Comparison of ENCODE assay signal across 25 cellular contexts in genomic region chr9:12231832-12232231, GRCh38.
"Had no signal": no experiment of that assay in that cellular context is flagged by ENCODE, and none has a peak within 500 bp of the region (broad histone marks: within the 10 kb centered on the region; RNA-seq: fewer than 3 reads in every experiment).

No MANE protein-coding gene starts in this region.

- H3K4me1 ChIP-seq: neural progenitor cell, pancreas, prostate gland, right atrium auricular region, right lobe of liver, sigmoid colon, stomach, thyroid gland, tibial nerve, upper lobe of left lung, vagina had no signal

- H3K4me3 ChIP-seq: neural progenitor cell, pancreas, prostate gland, right atrium auricular region, right lobe of liver, sigmoid colon, stomach, thoracic aorta, thyroid gland, tibial nerve, upper lobe of left lung, vagina had no signal

- H3K4me2 ChIP-seq: neural progenitor cell had no signal

- FAIRE-seq: pancreas, small intestine, urothelium cell line had no signal

- H3K36me3 ChIP-seq: neural progenitor cell, pancreas, prostate gland, right atrium auricular region, right lobe of liver, sigmoid colon, stomach, thoracic aorta, thyroid gland, tibial nerve, upper lobe of left lung, vagina had no signal

- DNase-seq: natural killer cell; occipital lobe; pancreas; retina; right lobe of liver; sigmoid colon; small intestine; stimulated activated CD4-positive, alpha-beta T cell treated with anti-CD3 and anti-CD28 coated beads, Interleukin-15, amount 100 ng/mL, for 24 hours; stimulated activated CD4-positive, alpha-beta T cell treated with anti-CD3 and anti-CD28 coated beads, Interleukin-2, amount 100 ng/mL, for 24 hours; stimulated activated CD4-positive, alpha-beta T cell treated with anti-CD3 and anti-CD28 coated beads, Interleukin-2, amount 100 ng/mL, for 48 hours; stimulated activated CD4-positive, alpha-beta T cell treated with anti-CD3 and anti-CD28 coated beads, Interleukin-4, amount 100 ng/mL, for 24 hours; stimulated activated naive B cell treated with anti-CD40 and anti-IgM and Interleukin-4, amounts not matched to agents 10 μg/mL and 1 μg/mL and 100 μg/mL, for 72 hours; stimulated activated naive CD4-positive, alpha-beta T cell treated with Interleukin-2 at 50 U/mL for 16 hours; stomach; thyroid gland; trophoblast cell; upper lobe of left lung had no signal

- H3K9me3 ChIP-seq: pancreas, prostate gland, right lobe of liver, thyroid gland, vagina had no signal

- ATAC-seq: natural killer cell; pancreas; right lobe of liver; stimulated activated effector memory CD8-positive, alpha-beta T cell treated with anti-CD3 and anti-CD28 coated beads, Interleukin-12 subunit alpha, Interleukin-12 subunit beta, amount 100 ng/mL, for 72 hours; stimulated activated naive B cell treated with anti-CD40 and anti-IgM and Interleukin-4, amounts not matched to agents 10 μg/mL and 1 μg/mL and 100 μg/mL, for 72 hours had no signal

- H3K27me3 ChIP-seq: neural progenitor cell, pancreas, right atrium auricular region, right lobe of liver, sigmoid colon, stomach, thyroid gland, tibial nerve, upper lobe of left lung, vagina had no signal

- H3K27ac ChIP-seq: neural progenitor cell, pancreas, prostate gland, right atrium auricular region, right lobe of liver, sigmoid colon, stomach, thoracic aorta, thyroid gland, tibial nerve, upper lobe of left lung, vagina had no signal

- H3K9ac ChIP-seq: neural progenitor cell had no signal
